Comparison of ENCODE assay signal across 15 cellular contexts in genomic region chr19:45860359-45861259, GRCh38. TPM values are rescaled to one million over a fixed set of nuclear protein-coding genes. Genes with fewer than 3 reads are reported as not detected.
A peak's percentile ranks its signal among the peaks of the same experiment; 100 is the strongest.
DNase-seq lines count a peak whose midpoint lies in the region; ATAC-seq and TF ChIP-seq lines count a peak whose summit lies in the region.
"Had no signal": no experiment of that assay in that cellular context is flagged by ENCODE, and none has a peak within 500 bp of the region (broad histone marks: within the 10 kb centered on the region; RNA-seq: fewer than 3 reads in every experiment).

No MANE protein-coding gene starts in this region.

- H3K4me3 ChIP-seq in OCI-LY1 (ENCODE audit: low read depth, low read length, poor library complexity, severe bottlenecking) (peak overlapping the region; percentile 34), trophoblast cell (ENCODE audit: low read depth, low read length) (no peak overlapping the region)

- H3K23ac ChIP-seq in trophoblast cell (ENCODE audit: low read length): no peak overlapping the region

- peak overlapping the region; percentile 22 for H3K4me3 Mint-ChIP-seq in activated CD8-positive, alpha-beta memory T cell treated with anti-CD3 and anti-CD28 coated beads, Interleukin-2, amount 10 ng/mL, durations not matched to agents 7 days and 5 days
- peak overlapping the region; percentile 20 for H3K4me3 Mint-ChIP-seq in dendritic cell treated with granulocyte-macrophage colony-stimulating factor and Interleukin-4, amounts not matched to agents 40 ng/mL and 50 ng/mL, for 4 days

- peak overlapping the region; percentile 39 for H3K4ac ChIP-seq in trophoblast cell (ENCODE audit: low read depth, low read length)

- H3K36me3 ChIP-seq in OCI-LY1 (ENCODE audit: insufficient read depth, low read length) (peaks cover 24% of the 10 kb centered on the region), trophoblast cell (ENCODE audit: control insufficient read depth in 1 of 2, insufficient read depth in 2 of 2, low read length in 2 of 2) (peaks cover 12 to 13% of the 10 kb centered on the region in 2 experiments)

- H2BK5ac ChIP-seq in trophoblast cell (ENCODE audit: low read depth, low read length, poor library complexity): no peak overlapping the region

- no peak for ATAC-seq in activated CD8-positive, alpha-beta memory T cell treated with anti-CD3 and anti-CD28 coated beads, Interleukin-2, amount 10 ng/mL, durations not matched to agents 7 days and 5 days
- no peak for ATAC-seq in HG03175 (IDR thresholded peaks at IDR 0.05; ENCODE audit: unreplicated experiment)

- H3F3A ChIP-seq in OCI-LY1 (ENCODE audit: insufficient read depth, low read length): 0 out of 2 replicates have a peak, but pooled peaks cover 3% of the 10 kb centered on the region

- no CpG with 5 or more reads among the region's 15 CpGs for WGBS in trophoblast cell (ENCODE audit: extremely low coverage, insufficient coverage, insufficient read length)

- peaks cover 21% of the 10 kb centered on the region for H3K36me3 Mint-ChIP-seq in activated CD8-positive, alpha-beta memory T cell treated with anti-CD3 and anti-CD28 coated beads, Interleukin-2, amount 10 ng/mL, durations not matched to agents 7 days and 5 days
- peaks cover 75% of the 10 kb centered on the region for H3K36me3 Mint-ChIP-seq in dendritic cell treated with granulocyte-macrophage colony-stimulating factor and Interleukin-4, amounts not matched to agents 40 ng/mL and 50 ng/mL, for 4 days (ENCODE audit: low read depth)

- H3K9me2 ChIP-seq in OCI-LY1 (ENCODE audit: low read depth, low read length): no peaks in the 10 kb centered on the region

- peaks cover 24% of the 10 kb centered on the region for H3K27me3 Mint-ChIP-seq in activated CD8-positive, alpha-beta memory T cell treated with anti-CD3 and anti-CD28 coated beads, Interleukin-2, amount 10 ng/mL, durations not matched to agents 7 days and 5 days
- peaks cover 23% of the 10 kb centered on the region for H3K27me3 Mint-ChIP-seq in dendritic cell treated with granulocyte-macrophage colony-stimulating factor and Interleukin-4, amounts not matched to agents 40 ng/mL and 50 ng/mL, for 4 days

- H4K12ac ChIP-seq in trophoblast cell (ENCODE audit: low read depth, low read length): no peak overlapping the region

- no peak overlapping the region for H4K91ac ChIP-seq in trophoblast cell (ENCODE audit: low read depth, low read length)

- H2BK12ac ChIP-seq in trophoblast cell (ENCODE audit: low read length): no peak overlapping the region

- no peak for TF ChIP-seq CTCF in OCI-LY1 (IDR thresholded peaks at IDR 0.05; ENCODE audit: low read length)

- peaks cover 12% of the 10 kb centered on the region for H3K79me1 ChIP-seq in trophoblast cell (ENCODE audit: low read length)

- H2AK5ac ChIP-seq in trophoblast cell (ENCODE audit: low read length): no peak overlapping the region

- peak overlapping the region; percentile 52 for H3K4me2 ChIP-seq in OCI-LY1 (ENCODE audit: low read length)
- H3K4me2 ChIP-seq in trophoblast cell (ENCODE audit: low read length): no peak overlapping the region

- no peaks in the 10 kb centered on the region for H3K27me3 ChIP-seq in OCI-LY1 (ENCODE audit: insufficient read depth, low read length)
- peaks cover 6% of the 10 kb centered on the region for H3K27me3 ChIP-seq in trophoblast cell (ENCODE audit: insufficient read depth, low read length)

- H3K9ac ChIP-seq in OCI-LY1 (ENCODE audit: low read length) (peak overlapping the region; percentile 25; the same call in 1 of the 2 replicates), trophoblast cell (ENCODE audit: low read length) (no peak overlapping the region)

- intact Hi-C loops in dendritic cell treated with granulocyte-macrophage colony-stimulating factor and Interleukin-4, amounts not matched to agents 40 ng/mL and 50 ng/mL, for 4 days (cut with micrococcal nuclease): no loop called here

- H3K27ac Mint-ChIP-seq in activated CD8-positive, alpha-beta memory T cell treated with anti-CD3 and anti-CD28 coated beads, Interleukin-2, amount 10 ng/mL, durations not matched to agents 7 days and 5 days: peak overlapping the region; percentile 99
- H3K27ac Mint-ChIP-seq in dendritic cell treated with granulocyte-macrophage colony-stimulating factor and Interleukin-4, amounts not matched to agents 40 ng/mL and 50 ng/mL, for 4 days: no peak overlapping the region

- H3K9me3 ChIP-seq in OCI-LY1 (ENCODE audit: low read length): no peaks in the 10 kb centered on the region
- H3K9me3 ChIP-seq in trophoblast cell (ENCODE audit: insufficient read depth, low read depth, low read length): no peaks in the 10 kb centered on the region

- H3K4me1 Mint-ChIP-seq in activated CD8-positive, alpha-beta memory T cell treated with anti-CD3 and anti-CD28 coated beads, Interleukin-2, amount 10 ng/mL, durations not matched to agents 7 days and 5 days: peaks cover 36% of the 10 kb centered on the region
- peaks cover 40% of the 10 kb centered on the region for H3K4me1 Mint-ChIP-seq in dendritic cell treated with granulocyte-macrophage colony-stimulating factor and Interleukin-4, amounts not matched to agents 40 ng/mL and 50 ng/mL, for 4 days (ENCODE audit: low read depth)

- CTCF ChIA-PET in activated CD8-positive, alpha-beta memory T cell treated with anti-CD3 and anti-CD28 coated beads, Interleukin-2, amount 10 ng/mL, durations not matched to agents 7 days and 5 days (lab: Charles Lee): interaction anchor here (1.0 to 1.5 kb wide), 7 partner anchors 22 to 91 kb away, joined by 3 to 5 read pairs (median 4); partner anchors contain the start of genes IRF2BP1 and SIX5

- H3K4me1 ChIP-seq in OCI-LY1 (ENCODE audit: insufficient read depth, low read length, severe bottlenecking) (peaks cover 32% of the 10 kb centered on the region), trophoblast cell (ENCODE audit: control insufficient read depth in 1 of 2, insufficient read depth in 2 of 2, low read length in 2 of 2) (peaks cover 1 to 4% of the 10 kb centered on the region in 2 experiments)

- H2BK120ac ChIP-seq in trophoblast cell (ENCODE audit: insufficient read depth, low read length, poor library complexity): no peak overlapping the region

- H3K79me2 ChIP-seq in OCI-LY1 (ENCODE audit: insufficient read depth, low read length): peaks cover 13% of the 10 kb centered on the region; the same call in 1 of the 2 replicates
- H3K79me2 ChIP-seq in trophoblast cell (ENCODE audit: control insufficient read depth, insufficient read depth, low read length, poor library complexity): peaks cover 6% of the 10 kb centered on the region

- no peak overlapping the region for H3K14ac ChIP-seq in trophoblast cell (ENCODE audit: low read length)

- H3K18ac ChIP-seq in trophoblast cell (ENCODE audit: low read length): no peak overlapping the region

- DNase-seq in activated CD8-positive, alpha-beta memory T cell treated with anti-CD3 and anti-CD28 coated beads, Interleukin-2, amount 10 ng/mL, durations not matched to agents 7 days and 5 days: no peak
- no peak for DNase-seq in activated CD8-positive, alpha-beta memory T cell treated with anti-CD3 and anti-CD28 coated beads, Interleukin-2, amount 50 U/mL, for 48 hours
- DNase-seq in trophoblast cell (peak; percentile 86 to 94), GF-D8 (lab: John Stamatoyannopoulos, UW) (no peak), NCI-H187 (lab: John Stamatoyannopoulos, UW) (no peak)
- DNase-seq: activated CD4-positive, CD25-positive, alpha-beta regulatory T cell treated with anti-CD3 and anti-CD28 coated beads, Interleukin-2, amount 50 U/mL, for 72 hours; NCI-H2029; NCI-H774 had no signal

- H3K27ac ChIP-seq in OCI-LY1 (ENCODE audit: low read depth, low read length, poor library complexity, severe bottlenecking) (peak overlapping the region; percentile 22), trophoblast cell (ENCODE audit: low read depth, low read length) (no peak overlapping the region)

- no peaks in the 10 kb centered on the region for H3K9me3 Mint-ChIP-seq in activated CD8-positive, alpha-beta memory T cell treated with anti-CD3 and anti-CD28 coated beads, Interleukin-2, amount 10 ng/mL, durations not matched to agents 7 days and 5 days (ENCODE audit: low read depth)
- H3K9me3 Mint-ChIP-seq in dendritic cell treated with granulocyte-macrophage colony-stimulating factor and Interleukin-4, amounts not matched to agents 40 ng/mL and 50 ng/mL, for 4 days: no peaks in the 10 kb centered on the region

- no peak overlapping the region for H4K8ac ChIP-seq in trophoblast cell (ENCODE audit: low read depth, low read length)

- H2AFZ ChIP-seq in OCI-LY1 (ENCODE audit: low read length) (no peak overlapping the region), trophoblast cell (ENCODE audit: insufficient read depth, low read length, poor library complexity) (no peak overlapping the region)

- no peaks in the 10 kb centered on the region for H4K20me1 ChIP-seq in OCI-LY1 (ENCODE audit: insufficient read depth, low read length)

RNA-seq across cellular contexts. Expression of gene SYMPK, which starts 2.3 kb away (rescaled TPM):
- total RNA-seq in activated CD8-positive, alpha-beta memory T cell treated with anti-CD3 and anti-CD28 coated beads, Interleukin-2, amount 10 ng/mL, durations not matched to agents 7 days and 5 days: 100 to 1,000 TPM; 119 to 125 TPM
- polyA plus RNA-seq in trophoblast cell (2013): 53.3 and 55.9 TPM in 2 replicates

RNA-seq across cellular contexts. Expression of gene FOXA3, which starts 3.5 kb away (rescaled TPM):
- total RNA-seq in activated CD8-positive, alpha-beta memory T cell treated with anti-CD3 and anti-CD28 coated beads, Interleukin-2, amount 10 ng/mL, durations not matched to agents 7 days and 5 days: under 1 TPM in 1 of 2 experiments, not detected in 1; 0.14 TPM
- 1.6 and 1.8 TPM in 2 replicates for polyA plus RNA-seq in trophoblast cell (2013)
- total RNA-seq: posterior vena cava, SK-MEL-5, urinary bladder had no signal
- polyA plus RNA-seq: AG04450 had no signal

RNA-seq across cellular contexts. Expression of gene IRF2BP1, which starts 25.3 kb away (rescaled TPM):
- total RNA-seq in activated CD8-positive, alpha-beta memory T cell treated with anti-CD3 and anti-CD28 coated beads, Interleukin-2, amount 10 ng/mL, durations not matched to agents 7 days and 5 days: 10 to 100 TPM; 18.9 to 19.0 TPM
- 9.5 and 9.8 TPM in 2 replicates for polyA plus RNA-seq in trophoblast cell (2013)

RNA-seq across cellular contexts. Expression of gene MYPOP, which starts 41.8 kb away (rescaled TPM):
- total RNA-seq in activated CD8-positive, alpha-beta memory T cell treated with anti-CD3 and anti-CD28 coated beads, Interleukin-2, amount 10 ng/mL, durations not matched to agents 7 days and 5 days: 10 to 100 TPM; 13.0 to 13.8 TPM
- 20.7 and 21.0 TPM in 2 replicates for polyA plus RNA-seq in trophoblast cell (2013)

RNA-seq across cellular contexts. Expression of gene RSPH6A, which starts 45.5 kb away (rescaled TPM):
- total RNA-seq in activated CD8-positive, alpha-beta memory T cell treated with anti-CD3 and anti-CD28 coated beads, Interleukin-2, amount 10 ng/mL, durations not matched to agents 7 days and 5 days: under 1 TPM; 0.19 to 0.23 TPM
- 0.01 and 0.03 TPM in 2 replicates for polyA plus RNA-seq in trophoblast cell (2013)
- total RNA-seq: posterior vena cava, SK-MEL-5, urinary bladder had no signal
- polyA plus RNA-seq: AG04450, urinary bladder had no signal

Comparison
In these comparisons a context has a peak if more than half of its experiments do, and no peak if none do; other contexts are left out.
1. DNase-seq: peak in trophoblast cell (2 of 2); none in activated CD8-positive, alpha-beta memory T cell treated with anti-CD3 and anti-CD28 coated beads, Interleukin-2, amount 10 ng/mL, durations not matched to agents 7 days and 5 days (single experiment), activated CD8-positive, alpha-beta memory T cell treated with anti-CD3 and anti-CD28 coated beads, Interleukin-2, amount 50 U/mL, for 48 hours (single experiment), GF-D8 (single experiment) and NCI-H187 (0 of 2).